1 cellular context compared by ENCODE assay signal in genomic region chr16:11613381-11614303, GRCh38.
A peak's percentile ranks its signal among the peaks of the same experiment; 100 is the strongest.
TF ChIP-seq lines count a peak whose summit lies in the region.

No MANE protein-coding gene starts in this region.

TF ChIP-seq in K562, 482 proteins besides CTCF, POLR2A, EP300 and RAD21 (continued from another document and continues in another):
- peak; percentile 83 for TF ChIP-seq ESRRA (IDR thresholded peaks at IDR 0.05; ENCODE audit: borderline replicate concordance, low read depth)
- peak; percentile 85 for TF ChIP-seq BHLHE40 (IDR thresholded peaks at IDR 0.05; ENCODE audit: low read length)
- 0 out of 2 replicates have a peak, but pooled peaks have one; percentile 31 for TF ChIP-seq ZBTB26 (CRISPR knock-in tag; IDR thresholded peaks at IDR 0.05)
- TF ChIP-seq TAL1 (IDR thresholded peaks at IDR 0.05), result peak; percentile 39
- no peak; the same call in 1 of the 2 replicates for TF ChIP-seq GTF2E2 (tag; IDR thresholded peaks at IDR 0.05)
- TF ChIP-seq KLF16 (IDR thresholded peaks at IDR 0.05), result no peak
- no peak for TF ChIP-seq HSF4 (CRISPR knock-in tag; IDR thresholded peaks at IDR 0.05; ENCODE audit: borderline replicate concordance)
- TF ChIP-seq LEF1 (IDR thresholded peaks at IDR 0.05), result peak; percentile 80
- TF ChIP-seq ZNF384 (IDR thresholded peaks at IDR 0.05; ENCODE audit: low read depth, low read length), result peak; percentile 4; the same call in 1 of the 2 replicates
- peak; percentile 87 to 93 for TF ChIP-seq FOXK2 (conservative IDR thresholded peaks at IDR 0.05 in 1 of 2, IDR thresholded peaks at IDR 0.05 in 1 of 2; ENCODE audit: low read depth in 2 of 2)
- TF ChIP-seq NFIX (CRISPR knock-in tag; IDR thresholded peaks at IDR 0.05; ENCODE audit: low read depth), result no peak
- peak; percentile 82 for TF ChIP-seq PKNOX1 (IDR thresholded peaks at IDR 0.05)
- TF ChIP-seq HIVEP1 (CRISPR knock-in tag; IDR thresholded peaks at IDR 0.05), result peak; percentile 62
- no peak for TF ChIP-seq PHB2 (IDR thresholded peaks at IDR 0.05; ENCODE audit: low read depth)
- no peak for TF ChIP-seq PHB (CRISPR knock-in tag; IDR thresholded peaks at IDR 0.05)
- peak; percentile 88 for TF ChIP-seq SMAD4 (CRISPR knock-in tag; conservative IDR thresholded peaks at IDR 0.05)
- no peak for TF ChIP-seq ZBTB49 (CRISPR knock-in tag; IDR thresholded peaks at IDR 0.05; ENCODE audit: borderline replicate concordance)
- no peak for TF ChIP-seq ELK1 (CRISPR knock-in tag; IDR thresholded peaks at IDR 0.05)
- TF ChIP-seq VEZF1 (CRISPR knock-in tag; IDR thresholded peaks at IDR 0.05), result peak; percentile 52
- no peak for TF ChIP-seq KLF10 (CRISPR knock-in tag; IDR thresholded peaks at IDR 0.05)
- no peak for TF ChIP-seq ZNF146 (CRISPR knock-in tag; IDR thresholded peaks at IDR 0.05; ENCODE audit: unreplicated experiment)
- TF ChIP-seq TRIM25 (IDR thresholded peaks at IDR 0.05; ENCODE audit: borderline replicate concordance), result no peak
- no peak for TF ChIP-seq NCOA6 (IDR thresholded peaks at IDR 0.05)
- TF ChIP-seq E2F1 (CRISPR knock-in tag; IDR thresholded peaks at IDR 0.05), result no peak
- TF ChIP-seq CBX1 (IDR thresholded peaks at IDR 0.05; ENCODE audit: low read depth), result peak; percentile 100
- TF ChIP-seq ZNF436 (CRISPR knock-in tag; IDR thresholded peaks at IDR 0.05), result peak; percentile 99
- TF ChIP-seq BRF1 (IDR thresholded peaks at IDR 0.05; ENCODE audit: borderline replicate concordance, extremely low read depth, insufficient read length), result no peak
- no peak for TF ChIP-seq FUS (optimal IDR thresholded peaks at IDR 0.05; ENCODE audit: low read depth, low read length)
- TF ChIP-seq ZFX (CRISPR knock-in tag; IDR thresholded peaks at IDR 0.05), result peak; percentile 65
- no peak for TF ChIP-seq TCFL5 (CRISPR knock-in tag; conservative IDR thresholded peaks at IDR 0.05)
- no peak for TF ChIP-seq ZNF764 (CRISPR knock-in tag; IDR thresholded peaks at IDR 0.05; ENCODE audit: low read depth)
- no peak for TF ChIP-seq ERF (CRISPR knock-in tag; IDR thresholded peaks at IDR 0.05)
- TF ChIP-seq CBX2 (IDR thresholded peaks at IDR 0.05; ENCODE audit: insufficient read depth, low read length, poor library complexity, severe bottlenecking), result no peak
- peak; percentile 53; the same call in 1 of the 2 replicates for TF ChIP-seq ZNF707 (CRISPR knock-in tag; conservative IDR thresholded peaks at IDR 0.05)
- peak; percentile 100 for TF ChIP-seq ZFP36 (IDR thresholded peaks at IDR 0.05; ENCODE audit: low read depth, low read length, partially characterized antibody)
- no peak for TF ChIP-seq ZNF57 (CRISPR knock-in tag; IDR thresholded peaks at IDR 0.05)
- TF ChIP-seq HMG20B (CRISPR knock-in tag; IDR thresholded peaks at IDR 0.05), result no peak
- no peak for TF ChIP-seq TFAM (CRISPR knock-in tag; conservative IDR thresholded peaks at IDR 0.05)
- 0 out of 2 replicates have a peak, but pooled peaks have one; percentile 41 for TF ChIP-seq MTA1 (IDR thresholded peaks at IDR 0.05; ENCODE audit: borderline replicate concordance)
- no peak for TF ChIP-seq HMGXB4 (CRISPR knock-in tag; IDR thresholded peaks at IDR 0.05)
- TF ChIP-seq SIN3A (IDR thresholded peaks at IDR 0.05; ENCODE audit: borderline replicate concordance in 2 of 2, control insufficient read depth in 1 of 2, low read depth in 2 of 2, low read length in 2 of 2), result no peak
- no peak for TF ChIP-seq ILF3 (IDR thresholded peaks at IDR 0.05; ENCODE audit: borderline replicate concordance)
- TF ChIP-seq ZNF507 (tag; conservative IDR thresholded peaks at IDR 0.05), result no peak
- no peak for TF ChIP-seq STAT5A (IDR thresholded peaks at IDR 0.05; ENCODE audit: borderline replicate concordance, low read length)
- TF ChIP-seq RFX7 (CRISPR knock-in tag; IDR thresholded peaks at IDR 0.05), result no peak
- peak in 1 of 2 experiments; percentile 92; a peak in 2 of 3 replicates for TF ChIP-seq CBX3 (IDR thresholded peaks at IDR 0.05; ENCODE audit: borderline replicate concordance in 1 of 2, low read length in 2 of 2)
- peak in 1 of 2 experiments; percentile 42 for TF ChIP-seq E2F6 (IDR thresholded peaks at IDR 0.05; ENCODE audit: borderline replicate concordance in 1 of 2, extremely low read depth in 1 of 2, insufficient read depth in 1 of 2, insufficient read length in 1 of 2, low read depth in 1 of 2, low read length in 1 of 2, poor library complexity in 1 of 2, severe bottlenecking in 1 of 2)
- no peak; the same call in 1 of the 2 replicates for TF ChIP-seq DMBX1 (CRISPR knock-in tag; IDR thresholded peaks at IDR 0.05; ENCODE audit: borderline replicate concordance)
- no peak for TF ChIP-seq PATZ1 (CRISPR knock-in tag; IDR thresholded peaks at IDR 0.05; ENCODE audit: borderline replicate concordance)
- peak; percentile 71; the same call in 1 of the 2 replicates for TF ChIP-seq ZKSCAN8 (CRISPR knock-in tag; IDR thresholded peaks at IDR 0.05)
- no peak for TF ChIP-seq ZNF184 (CRISPR knock-in tag; IDR thresholded peaks at IDR 0.05)
- no peak for TF ChIP-seq RUNX1 (IDR thresholded peaks at IDR 0.05; ENCODE audit: low read depth)
- TF ChIP-seq HNRNPUL1 (IDR thresholded peaks at IDR 0.05; ENCODE audit: low read length), result no peak
- TF ChIP-seq DPF2 (IDR thresholded peaks at IDR 0.05), result peak; percentile 92
